In genomic region chr7:69189406-69189805, GRCh38 we compare ENCODE assay signal across 24 cellular contexts.
"Had no signal": no experiment of that assay in that cellular context is flagged by ENCODE, and none has a peak within 500 bp of the region (broad histone marks: within the 10 kb centered on the region; RNA-seq: fewer than 3 reads in every experiment).

No MANE protein-coding gene starts in this region.

- H3K4me1 ChIP-seq: neural progenitor cell, right lobe of liver, sigmoid colon, thyroid gland, transverse colon, upper lobe of right lung, uterus had no signal

- H3K9ac ChIP-seq: neural progenitor cell, parathyroid adenoma had no signal

- H3K4me3 ChIP-seq: neural progenitor cell, ovary, psoas muscle, right lobe of liver, sigmoid colon, stomach, thoracic aorta, thyroid gland, transverse colon, upper lobe of right lung, uterus had no signal

- H3K79me2 ChIP-seq: parathyroid adenoma had no signal

- H3K27me3 ChIP-seq: neural progenitor cell, ovary, right lobe of liver, sigmoid colon, stomach, thyroid gland, transverse colon, upper lobe of right lung, uterus had no signal

- H2AFZ ChIP-seq: neural progenitor cell, parathyroid adenoma had no signal

- H3K9me3 ChIP-seq: ovary, psoas muscle, right lobe of liver, stomach, thoracic aorta, thyroid gland, transverse colon, upper lobe of right lung, uterus had no signal

- H3K36me3 ChIP-seq: neural progenitor cell, ovary, right lobe of liver, sigmoid colon, stomach, thoracic aorta, thyroid gland, transverse colon, upper lobe of right lung, uterus had no signal

- ATAC-seq: natural killer cell; psoas muscle; right cardiac atrium; right lobe of liver; stimulated activated effector memory CD8-positive, alpha-beta T cell treated with anti-CD3 and anti-CD28 coated beads, Interleukin-12 subunit alpha, Interleukin-12 subunit beta, amount 100 ng/mL, for 72 hours; stimulated activated naive B cell treated with anti-CD40 and anti-IgM and Interleukin-4, amounts not matched to agents 10 μg/mL and 1 μg/mL and 100 μg/mL, for 72 hours; upper lobe of right lung had no signal

- H3K27ac ChIP-seq: neural progenitor cell, ovary, parathyroid adenoma, psoas muscle, right lobe of liver, sigmoid colon, stomach, thoracic aorta, thyroid gland, transverse colon, upper lobe of right lung, uterus had no signal

- DNase-seq: natural killer cell; occipital lobe; ovary; posterior cingulate gyrus; psoas muscle; right cardiac atrium; right lobe of liver; sigmoid colon; small intestine; stimulated activated CD4-positive, alpha-beta T cell treated with anti-CD3 and anti-CD28 coated beads, Interleukin-15, amount 100 ng/mL, for 24 hours; stimulated activated CD4-positive, alpha-beta T cell treated with anti-CD3 and anti-CD28 coated beads, Interleukin-2, amount 100 ng/mL, for 24 hours; stimulated activated CD4-positive, alpha-beta T cell treated with anti-CD3 and anti-CD28 coated beads, Interleukin-2, amount 100 ng/mL, for 48 hours; stimulated activated CD4-positive, alpha-beta T cell treated with anti-CD3 and anti-CD28 coated beads, Interleukin-4, amount 100 ng/mL, for 24 hours; stimulated activated naive B cell treated with anti-CD40 and anti-IgM and Interleukin-4, amounts not matched to agents 10 μg/mL and 1 μg/mL and 100 μg/mL, for 72 hours; stimulated activated naive CD4-positive, alpha-beta T cell treated with Interleukin-2 at 50 U/mL for 16 hours; stomach; thyroid gland; transverse colon; upper lobe of right lung; uterus had no signal

- H3K4me2 ChIP-seq: neural progenitor cell had no signal
